Comparison of ENCODE assay signal across 8 cellular contexts in genomic region chr14:20855652-20856291, GRCh38. TPM values are rescaled to one million over a fixed set of nuclear protein-coding genes. Genes with fewer than 3 reads are reported as not detected.
DNase-seq lines count a peak whose midpoint lies in the region; ATAC-seq and TF ChIP-seq lines count a peak whose summit lies in the region.

No MANE protein-coding gene starts in this region.

- no peaks in the 10 kb centered on the region for H3K9me3 Mint-ChIP-seq in activated CD4-positive, alpha-beta T cell treated with anti-CD3 and anti-CD28 coated beads, Interleukin-2, amount 10 ng/mL, durations not matched to agents 7 days and 5 days
- no peaks in the 10 kb centered on the region for H3K9me3 Mint-ChIP-seq in naive thymus-derived CD4-positive, alpha-beta T cell

- CTCF ChIA-PET in activated CD4-positive, alpha-beta T cell treated with anti-CD3 and anti-CD28 coated beads, Interleukin-2, amount 10 ng/mL, durations not matched to agents 7 days and 5 days (lab: Charles Lee): interaction anchor here (0.6 to 1.5 kb wide), 4 partner anchors 57 to 628 kb away, joined by 3 to 7 read pairs (median 3); no protein-coding TSS in a partner anchor
- CTCF ChIA-PET in naive thymus-derived CD4-positive, alpha-beta T cell (lab: Charles Lee): interaction anchor here (0.6 to 1.7 kb wide), 6 partner anchors 31 to 165 kb away, joined by 3 to 15 read pairs (median 4); no protein-coding TSS in a partner anchor

- intact Hi-C loops in esophagus muscularis mucosa (cut with DNase I): loop anchor here (5.0 to 10.0 kb wide), 2 partner anchors 158 to 189 kb away; partner anchors contain the start of gene RNASE7
- intact Hi-C loops in naive thymus-derived CD4-positive, alpha-beta T cell (cut with micrococcal nuclease): loop anchor here (1.0 to 5.0 kb wide), 5 partner anchors 97 to 528 kb away; no protein-coding TSS in a partner anchor

- ATAC-seq in GM18861 (IDR thresholded peaks at IDR 0.05; ENCODE audit: unreplicated experiment) (peak; percentile 92), HG02981 (IDR thresholded peaks at IDR 0.05; ENCODE audit: unreplicated experiment) (peak; percentile 87)
- peak; percentile 89 for ATAC-seq in naive thymus-derived CD4-positive, alpha-beta T cell

- H3K27me3 Mint-ChIP-seq in activated CD4-positive, alpha-beta T cell treated with anti-CD3 and anti-CD28 coated beads, Interleukin-2, amount 10 ng/mL, durations not matched to agents 7 days and 5 days: peaks cover 29% of the 10 kb centered on the region
- H3K27me3 Mint-ChIP-seq in naive thymus-derived CD4-positive, alpha-beta T cell: peaks cover 13 to 35% (median 28%) of the 10 kb centered on the region in 5 donors

- POLR2A ChIA-PET in activated CD4-positive, alpha-beta T cell treated with anti-CD3 and anti-CD28 coated beads, Interleukin-2, amount 10 ng/mL, durations not matched to agents 7 days and 5 days (lab: Charles Lee): no interaction called here
- POLR2A ChIA-PET in naive thymus-derived CD4-positive, alpha-beta T cell (lab: Charles Lee): no interaction called here

- H3K9me3 ChIP-seq in BE2C (no peaks in the 10 kb centered on the region), esophagus muscularis mucosa (no peaks in the 10 kb centered on the region)
- H3K9me3 ChIP-seq in naive thymus-derived CD4-positive, alpha-beta T cell (ENCODE audit: control insufficient read depth in 2 of 3, low read length in 3 of 3): no peaks in the 10 kb centered on the region

- peak; percentile 69 for TF ChIP-seq CTCF in BE2C (IDR thresholded peaks at IDR 0.05; ENCODE audit: low read depth, low read length)
- TF ChIP-seq CTCF in esophagus muscularis mucosa (IDR thresholded peaks at IDR 0.05): peak; percentile 57 to 60 (median 58)

- TF ChIP-seq POLR2A in esophagus muscularis mucosa (IDR thresholded peaks at IDR 0.05; ENCODE audit: low read depth): no peak

- H3K4me1 Mint-ChIP-seq in activated CD4-positive, alpha-beta T cell treated with anti-CD3 and anti-CD28 coated beads, Interleukin-2, amount 10 ng/mL, durations not matched to agents 7 days and 5 days: peaks cover 8% of the 10 kb centered on the region
- H3K4me1 Mint-ChIP-seq in naive thymus-derived CD4-positive, alpha-beta T cell: peaks cover 0 to 7% (median 0%) of the 10 kb centered on the region in 7 donors

- H3K4me3 ChIP-seq in BE2C (ENCODE audit: low read depth, low read length) (no peak overlapping the region), esophagus muscularis mucosa (no peak overlapping the region)
- no peak overlapping the region for H3K4me3 ChIP-seq in naive thymus-derived CD4-positive, alpha-beta T cell (ENCODE audit: low read length)

- no peaks in the 10 kb centered on the region for H3K36me3 Mint-ChIP-seq in activated CD4-positive, alpha-beta T cell treated with anti-CD3 and anti-CD28 coated beads, Interleukin-2, amount 10 ng/mL, durations not matched to agents 7 days and 5 days (ENCODE audit: low read depth)
- no peaks in the 10 kb centered on the region for H3K36me3 Mint-ChIP-seq in naive thymus-derived CD4-positive, alpha-beta T cell

- H3K27me3 ChIP-seq in BE2C: peaks cover 55% of the 10 kb centered on the region
- peaks cover 0 to 15% (median 0%) of the 10 kb centered on the region in 4 donors for H3K27me3 ChIP-seq in esophagus muscularis mucosa
- no peaks in the 10 kb centered on the region for H3K27me3 ChIP-seq in naive thymus-derived CD4-positive, alpha-beta T cell (ENCODE audit: control insufficient read depth in 2 of 2, insufficient read depth in 2 of 2, low read length in 2 of 2)

- DNase-seq in BE2C (peak; percentile 42), NCI-H2227 treated with DMSO at 0.1 percent for 48 hours (lab: John Stamatoyannopoulos, UW) (peak; percentile 10), esophagus muscularis mucosa (ENCODE audit: extremely low spot score) (no peak), NCI-H345 treated with DMSO at 0.1 percent for 48 hours (lab: John Stamatoyannopoulos, UW; ENCODE audit: unreplicated experiment) (no peak)
- peak; percentile 70 for DNase-seq in activated CD4-positive, alpha-beta T cell treated with anti-CD3 and anti-CD28 coated beads, Interleukin-2, amount 10 ng/mL, durations not matched to agents 7 days and 5 days
- DNase-seq in naive thymus-derived CD4-positive, alpha-beta T cell: peak in 7 of 9 donors; percentile 25 to 64 (median 47)

- H3K36me3 ChIP-seq in BE2C: no peaks in the 10 kb centered on the region
- H3K36me3 ChIP-seq in esophagus muscularis mucosa: no peaks in the 10 kb centered on the region
- H3K36me3 ChIP-seq in naive thymus-derived CD4-positive, alpha-beta T cell (ENCODE audit: control insufficient read depth in 2 of 3, insufficient read depth in 3 of 3, low read length in 3 of 3): no peaks in the 10 kb centered on the region

- H3K4me3 Mint-ChIP-seq in activated CD4-positive, alpha-beta T cell treated with anti-CD3 and anti-CD28 coated beads, Interleukin-2, amount 10 ng/mL, durations not matched to agents 7 days and 5 days: no peak overlapping the region
- H3K4me3 Mint-ChIP-seq in naive thymus-derived CD4-positive, alpha-beta T cell: no peak overlapping the region

- no peaks in the 10 kb centered on the region for H3K4me1 ChIP-seq in BE2C
- peaks cover 0 to 12% (median 10%) of the 10 kb centered on the region in 4 donors for H3K4me1 ChIP-seq in esophagus muscularis mucosa
- H3K4me1 ChIP-seq in naive thymus-derived CD4-positive, alpha-beta T cell (ENCODE audit: control insufficient read depth in 2 of 2, insufficient read depth in 2 of 2, low read length in 2 of 2): no peaks in the 10 kb centered on the region

- TF ChIP-seq EP300 in esophagus muscularis mucosa (IDR thresholded peaks at IDR 0.05): no peak

- no peak overlapping the region for H3K27ac ChIP-seq in esophagus muscularis mucosa (replicated peaks in 1 of 4)
- no peak overlapping the region for H3K27ac ChIP-seq in naive thymus-derived CD4-positive, alpha-beta T cell (ENCODE audit: low read depth, low read length)

- 13% methylated on average over 8 of the region's 8 CpGs for WGBS in esophagus muscularis mucosa

- no peak overlapping the region for H3K27ac Mint-ChIP-seq in activated CD4-positive, alpha-beta T cell treated with anti-CD3 and anti-CD28 coated beads, Interleukin-2, amount 10 ng/mL, durations not matched to agents 7 days and 5 days
- H3K27ac Mint-ChIP-seq in naive thymus-derived CD4-positive, alpha-beta T cell: no peak overlapping the region

RNA-seq across cellular contexts. Expression of gene RNASE3, which starts 35.4 kb away (rescaled TPM):
- not detected for polyA plus RNA-seq in BE2C (2012; ENCODE audit: insufficient read depth, insufficient read length, low read depth)
- total RNA-seq in activated CD4-positive, alpha-beta T cell treated with anti-CD3 and anti-CD28 coated beads, Interleukin-2, amount 10 ng/mL, durations not matched to agents 7 days and 5 days: not detected
- total RNA-seq in esophagus muscularis mucosa: under 1 TPM in 2 of 4 donors, not detected in 2; 0.52 to 0.83 TPM
- total RNA-seq in naive thymus-derived CD4-positive, alpha-beta T cell: 1 to 10 TPM in 1 of 5 experiments, not detected in 4; 1.1 TPM
- not detected for polyA plus RNA-seq in naive thymus-derived CD4-positive, alpha-beta T cell

RNA-seq across cellular contexts. Expression of gene RNASE1, which starts 53.1 kb away (rescaled TPM):
- not detected for polyA plus RNA-seq in BE2C (2012; ENCODE audit: insufficient read depth, insufficient read length, low read depth)
- total RNA-seq in activated CD4-positive, alpha-beta T cell treated with anti-CD3 and anti-CD28 coated beads, Interleukin-2, amount 10 ng/mL, durations not matched to agents 7 days and 5 days: not detected
- 100 to 1,000 TPM; 270 to 766 (median 341) TPM for total RNA-seq in esophagus muscularis mucosa
- total RNA-seq in naive thymus-derived CD4-positive, alpha-beta T cell: 10 to 100 TPM in 2 of 5 experiments, 1 to 10 TPM in 1, not detected in 2; 1.8 to 19.0 (median 15.5) TPM
- not detected for polyA plus RNA-seq in naive thymus-derived CD4-positive, alpha-beta T cell

Comparison
In these comparisons a context has a peak if more than half of its experiments do, and no peak if none do; other contexts are left out.
1. DNase-seq: peak in BE2C (single experiment), NCI-H2227 treated with DMSO at 0.1 percent for 48 hours (single experiment), activated CD4-positive, alpha-beta T cell treated with anti-CD3 and anti-CD28 coated beads, Interleukin-2, amount 10 ng/mL, durations not matched to agents 7 days and 5 days (single experiment) and naive thymus-derived CD4-positive, alpha-beta T cell (7 of 9); none in esophagus muscularis mucosa (single experiment) and NCI-H345 treated with DMSO at 0.1 percent for 48 hours (single experiment).
2. RNA of gene RNASE1, which starts 53.1 kb away (total RNA-seq): 270 to 766 TPM in esophagus muscularis mucosa; 1.8 to 19.0 TPM in naive thymus-derived CD4-positive, alpha-beta T cell and not detected in activated CD4-positive, alpha-beta T cell treated with anti-CD3 and anti-CD28 coated beads, Interleukin-2, amount 10 ng/mL, durations not matched to agents 7 days and 5 days; every median in the first group is over 10 times any median in the second.
3. Peak in every context shown above with its lines, with median percentiles within 50 percentile points of each other: ATAC-seq.